8 cellular contexts compared by ENCODE assay signal in the genomic region with DNA sequence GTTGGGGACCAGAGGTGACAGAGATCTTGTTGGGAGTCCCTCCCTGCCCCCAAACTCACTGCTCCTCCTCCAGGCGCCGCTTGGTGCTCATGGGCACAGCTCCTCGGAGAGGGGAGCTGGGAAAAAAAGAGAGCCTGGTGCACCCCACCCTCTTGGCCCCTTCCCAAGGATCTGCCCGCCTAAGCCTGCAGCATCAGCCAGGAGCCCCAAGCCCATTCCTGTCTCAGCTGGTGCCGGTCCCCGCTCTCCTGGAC. TPM values are rescaled to one million over a fixed set of nuclear protein-coding genes. Genes with fewer than 3 reads are reported as not detected.
DNase-seq lines count a peak whose midpoint lies in the region; ATAC-seq and TF ChIP-seq lines count a peak whose summit lies in the region.

No MANE protein-coding gene starts in this region.

- intact Hi-C loops in esophagus muscularis mucosa (cut with DNase I): no loop called here

- H3K4me1 ChIP-seq in esophagus muscularis mucosa: peaks cover 45 to 76% (median 64%) of the 10 kb centered on the region in 4 donors
- H3K4me1 ChIP-seq in neutrophil (ENCODE audit: control insufficient read depth in 1 of 2, insufficient read depth in 1 of 2, low read depth in 1 of 2, low read length in 1 of 2): peaks cover 54 to 70% of the 10 kb centered on the region in 2 experiments

- peak; percentile 2 for ATAC-seq in HG03196 (IDR thresholded peaks at IDR 0.05; ENCODE audit: unreplicated experiment)

- H3K27me3 ChIP-seq in BJ (ENCODE audit: control insufficient read depth, insufficient read depth, low read length) (no peaks in the 10 kb centered on the region), esophagus muscularis mucosa (peaks cover 0 to 11% (median 6%) of the 10 kb centered on the region in 4 donors), neutrophil (peaks cover 13% of the 10 kb centered on the region)

- no peak for TF ChIP-seq EP300 in esophagus muscularis mucosa (IDR thresholded peaks at IDR 0.05)

- H3K27ac ChIP-seq in VCaP: peak overlapping the region; percentile 79
- peak overlapping the region; percentile 96 to 99 (median 98) for H3K27ac ChIP-seq in esophagus muscularis mucosa (replicated peaks in 1 of 4)
- H3K27ac ChIP-seq in neutrophil: peak overlapping the region; percentile 90

- POLR2A ChIA-PET in BJ (lab: Charles Lee): interaction anchor here (0.5 kb wide), 1 partner anchor 502 kb away, joined by 3 read pairs; no protein-coding TSS in a partner anchor

- no peak for TF ChIP-seq POLR2A in esophagus muscularis mucosa (IDR thresholded peaks at IDR 0.05; ENCODE audit: low read depth)

- DNase-seq in BJ (ENCODE audit: low read depth) (peak; percentile 49), esophagus muscularis mucosa (ENCODE audit: extremely low spot score) (no peak), retina (no peak), NCI-H2227 treated with DMSO at 0.1 percent for 48 hours (lab: John Stamatoyannopoulos, UW) (no peak), AML-193 (lab: John Stamatoyannopoulos, UW) (no peak)

- WGBS in esophagus muscularis mucosa: 35% methylated on average over 2 of the region's 6 CpGs

- CTCF ChIA-PET in BJ (lab: Yijun Ruan, JAX): interaction anchor here (0.8 to 6.3 kb wide), 6 partner anchors 8 to 155 kb away, joined by 3 to 78 read pairs (median 4); no protein-coding TSS in a partner anchor

- H3K9me3 ChIP-seq in esophagus muscularis mucosa (no peaks in the 10 kb centered on the region), neutrophil (no peaks in the 10 kb centered on the region)

- peak overlapping the region; percentile 59 for H3K4me3 ChIP-seq in BJ (ENCODE audit: low read depth, low read length)
- H3K4me3 ChIP-seq in esophagus muscularis mucosa: peak overlapping the region; percentile 66 to 86 (median 74)
- H3K4me3 ChIP-seq in neutrophil (ENCODE audit: low read depth in 1 of 2, low read length in 1 of 2): peak overlapping the region; percentile 74 to 95

- H3K36me3 ChIP-seq in BJ (ENCODE audit: control insufficient read depth, insufficient read depth, low read length) (peaks cover 28% of the 10 kb centered on the region), esophagus muscularis mucosa (peaks cover 11 to 23% (median 20%) of the 10 kb centered on the region in 4 donors), neutrophil (peaks cover 14% of the 10 kb centered on the region)

- TF ChIP-seq CTCF in BJ (IDR thresholded peaks at IDR 0.05; ENCODE audit: insufficient read depth, low read depth, low read length): no peak
- TF ChIP-seq CTCF in VCaP (conservative IDR thresholded peaks at IDR 0.05): no peak
- TF ChIP-seq CTCF in esophagus muscularis mucosa (IDR thresholded peaks at IDR 0.05): no peak
- no peak for TF ChIP-seq CTCF in neutrophil (IDR thresholded peaks at IDR 0.05)

RNA-seq across cellular contexts. Expression of a gene that starts 0.4 kb away (rescaled TPM):
- 26.2 and 33.7 TPM in 2 replicates for polyA plus RNA-seq in BJ (2011; rRNA removed)
- polyA minus RNA-seq in BJ (2011; rRNA and poly(A)+ RNA removed): 18.4 and 22.0 TPM in 2 replicates
- 100 to 1,000 TPM in 2 of 4 donors, 10 to 100 TPM in 2; 28.8 to 134 (median 72.2) TPM for total RNA-seq in esophagus muscularis mucosa

RNA-seq across cellular contexts. Expression of a gene that starts 0.5 kb away (rescaled TPM):
- polyA plus RNA-seq in BJ (2011; rRNA removed): 11.0 and 20.5 TPM in 2 replicates
- 11.3 and 15.4 TPM in 2 replicates for polyA minus RNA-seq in BJ (2011; rRNA and poly(A)+ RNA removed)
- 10 to 100 TPM; 14.1 to 27.9 (median 23.0) TPM for total RNA-seq in esophagus muscularis mucosa

RNA-seq across cellular contexts. Expression of a gene that starts 3.2 kb away (rescaled TPM):
- 218 and 282 TPM in 2 replicates for polyA plus RNA-seq in BJ (2011; rRNA removed)
- 74.1 and 102 TPM in 2 replicates for polyA minus RNA-seq in BJ (2011; rRNA and poly(A)+ RNA removed)
- 100 to 1,000 TPM in 1 of 4 donors, 10 to 100 TPM in 3; 20.9 to 140 (median 57.5) TPM for total RNA-seq in esophagus muscularis mucosa

RNA-seq across cellular contexts. Expression of a gene that starts 5.4 kb away (rescaled TPM):
- polyA plus RNA-seq in BJ (2011; rRNA removed): 0.12 TPM in 1 of 2 replicates, not detected in the other
- polyA minus RNA-seq in BJ (2011; rRNA and poly(A)+ RNA removed): not detected in 2 replicates
- total RNA-seq in esophagus muscularis mucosa: not detected

RNA-seq across cellular contexts. Expression of a gene that starts 10.6 kb away (rescaled TPM):
- polyA plus RNA-seq in BJ (2011; rRNA removed): not detected in 2 replicates
- polyA minus RNA-seq in BJ (2011; rRNA and poly(A)+ RNA removed): not detected in 2 replicates
- under 1 TPM in 3 of 4 donors, not detected in 1; 0.17 to 0.42 (median 0.32) TPM for total RNA-seq in esophagus muscularis mucosa
